33 cellular contexts compared by ENCODE assay signal in genomic region chr13:110661256-110661655, GRCh38.
"Had no signal": no experiment of that assay in that cellular context is flagged by ENCODE, and none has a peak within 500 bp of the region (broad histone marks: within the 10 kb centered on the region; RNA-seq: fewer than 3 reads in every experiment).

No MANE protein-coding gene starts in this region.

- H3K9me3 ChIP-seq: adrenal gland had no signal

- H3K4me1 Mint-ChIP-seq: brain had no signal

- H3K27me3 Mint-ChIP-seq: activated B cell treated with CpG ODN at 0.5 μM for 24 hours; activated CD4-positive, alpha-beta memory T cell treated with anti-CD3 and anti-CD28 coated beads for 36 hours had no signal

- ATAC-seq: activated naive CD4-positive, alpha-beta T cell treated with anti-CD3 and anti-CD28 coated beads, Interleukin-2, amount 50 U/mL, for 72 hours; activated T-cell treated with anti-CD3 and anti-CD28 coated beads, Interleukin-2, amount 50 U/mL, for 4 hours; PC-3 had no signal

- H3K27ac ChIP-seq: adrenal gland, VCaP had no signal

- DNase-seq: activated B cell treated with CpG ODN at 0.5 μM for 24 hours; activated CD4-positive, alpha-beta memory T cell treated with anti-CD3 and anti-CD28 coated beads for 36 hours; activated CD4-positive, alpha-beta T cell treated with anti-CD3 and anti-CD28 coated beads for 4 hours; activated CD4-positive, alpha-beta T cell treated with anti-CD3 and anti-CD28 coated beads, Interleukin-2, amount 50 U/mL, for 1 hour; activated CD4-positive, CD25-positive, alpha-beta regulatory T cell treated with anti-CD3 and anti-CD28 coated beads, Interleukin-2, amount 50 U/mL, for 72 hours; activated CD8-positive, alpha-beta memory T cell treated with anti-CD3 and anti-CD28 coated beads, Interleukin-2, amount 50 U/mL, for 4 hours; activated gamma-delta T cell treated with Interleukin-2 at 50 U/mL for 16 hours; activated naive CD4-positive, alpha-beta T cell treated with anti-CD3 and anti-CD28 coated beads for 36 hours; activated T-cell treated with anti-CD3 and anti-CD28 coated beads for 4 hours; activated T-cell treated with anti-CD3 and anti-CD28 coated beads, Interleukin-2, amount 50 U/mL, for 4 hours; adrenal gland; anterior cingulate cortex; caudate nucleus; cerebellar nuclear complex; Karpas-422; KBM-7; NCI-H1105; NCI-H1436; NCI-H1694; NCI-H1930; NCI-H2081 treated with DMSO at 0.1 percent for 48 hours; NCI-H345; NCI-H524 treated with DMSO at 0.1 percent for 48 hours; PC-3; Right ventricle myocardium superior; SW 1271; T-helper 1 cell; T-helper 2 cell; T-helper 9 cell had no signal

- H3K27me3 ChIP-seq: adrenal gland had no signal

- H3K4me3 Mint-ChIP-seq: activated B cell treated with CpG ODN at 0.5 μM for 24 hours; activated CD4-positive, alpha-beta memory T cell treated with anti-CD3 and anti-CD28 coated beads for 36 hours; activated naive CD4-positive, alpha-beta T cell treated with anti-CD3 and anti-CD28 coated beads for 36 hours; activated T-cell treated with anti-CD3 and anti-CD28 coated beads, Interleukin-2, amount 50 U/mL, for 4 hours; activated T-helper 1 cell treated with anti-CD3 and anti-CD28 coated beads, Interleukin-12 subunit alpha, Interleukin-12 subunit beta, Interleukin-2, Interleukin-4 antibody, amounts not matched to agents 30 ng/mL and 10 ng/mL and 1 ng/mL, durations not matched to agents 14 hours and 24 hours and 36 hours; brain had no signal

- H3K27ac Mint-ChIP-seq: activated B cell treated with CpG ODN at 0.5 μM for 24 hours; activated CD4-positive, alpha-beta memory T cell treated with anti-CD3 and anti-CD28 coated beads for 36 hours; activated naive CD4-positive, alpha-beta T cell treated with anti-CD3 and anti-CD28 coated beads for 36 hours; activated naive CD4-positive, alpha-beta T cell treated with anti-CD3 and anti-CD28 coated beads, Interleukin-2, amount 50 U/mL, for 72 hours; activated T-helper 1 cell treated with anti-CD3 and anti-CD28 coated beads, Interleukin-12 subunit alpha, Interleukin-12 subunit beta, Interleukin-2, Interleukin-4 antibody, amounts not matched to agents 30 ng/mL and 10 ng/mL and 1 ng/mL, durations not matched to agents 14 hours and 24 hours and 36 hours; brain had no signal

- H3K4me1 ChIP-seq: adrenal gland had no signal

- H3K4me3 ChIP-seq: adrenal gland had no signal

- H3K9me3 Mint-ChIP-seq: activated T-cell treated with anti-CD3 and anti-CD28 coated beads, Interleukin-2, amount 50 U/mL, for 4 hours had no signal
